25 cellular contexts compared by ENCODE assay signal in genomic region chr10:4586756-4587155, GRCh38.
DNase-seq lines count a peak whose midpoint lies in the region; ATAC-seq and TF ChIP-seq lines count a peak whose summit lies in the region.
"Had no signal": no experiment of that assay in that cellular context is flagged by ENCODE, and none has a peak within 500 bp of the region (broad histone marks: within the 10 kb centered on the region; RNA-seq: fewer than 3 reads in every experiment).

No MANE protein-coding gene starts in this region.

- intact Hi-C loops in activated CD4-positive, alpha-beta memory T cell treated with anti-CD3 and anti-CD28 coated beads for 36 hours (cut with micrococcal nuclease) = no loop called here
- intact Hi-C loops in activated T-helper 1 cell treated with anti-CD3 and anti-CD28 coated beads, Interleukin-12 subunit alpha, Interleukin-12 subunit beta, Interleukin-2, Interleukin-4 antibody, amounts not matched to agents 30 ng/mL and 10 ng/mL and 1 ng/mL, durations not matched to agents 14 hours and 24 hours and 36 hours (cut with micrococcal nuclease) = no loop called here

- H2AFZ ChIP-seq in fibroblast of lung (ENCODE audit: low read length) = no peak overlapping the region

- DNase-seq in BJ (ENCODE audit: low read depth) (peak; percentile 30), fibroblast of lung (ENCODE audit: low read depth in 2 of 2) (peak; percentile 38 to 65), myocyte (ENCODE audit: low read depth) (peak; percentile 63), RPMI8226 (no peak), retina (no peak)
- no peak for DNase-seq in activated CD4-positive, alpha-beta memory T cell treated with anti-CD3 and anti-CD28 coated beads for 36 hours
- no peak for DNase-seq in activated T-helper 1 cell treated with anti-CD3 and anti-CD28 coated beads, Interleukin-12 subunit alpha, Interleukin-12 subunit beta, Interleukin-2, Interleukin-4 antibody, amounts not matched to agents 30 ng/mL and 10 ng/mL and 1 ng/mL, durations not matched to agents 14 hours and 24 hours and 36 hours (ENCODE audit: low spot score)
- DNase-seq: activated T-cell treated with anti-CD3 and anti-CD28 coated beads, Interleukin-2, amount 50 U/mL, for 48 hours; CD8-positive, alpha-beta T cell; cortex of kidney; DMS79; foreskin melanocyte; left colon; NCI-H1092; NCI-H2029 treated with DMSO at 0.1 percent for 48 hours; nephron progenitor cell; NK-92 treated with Interleukin-12 subunit alpha and Interleukin-12 subunit beta, amount 100 ng/mL, for 24 hours; stimulated activated CD4-positive, alpha-beta T cell treated with anti-CD3 and anti-CD28 coated beads, Interleukin-4, amount 100 ng/mL, for 1 hour; stimulated activated naive CD8-positive, alpha-beta T cell treated with anti-CD3 and anti-CD28 coated beads, Interleukin-15, Interleukin-2, amounts not matched to agents 100 U/mL and 50 U/mL, for 24 hours; tibial artery had no signal

- no peaks in the 10 kb centered on the region for H4K20me1 ChIP-seq in fibroblast of lung (ENCODE audit: control insufficient read depth, extremely low read depth, insufficient read depth, low read length)

- POLR2A ChIA-PET in BJ (lab: Charles Lee) = no interaction called here
- POLR2A ChIA-PET in activated CD4-positive, alpha-beta memory T cell treated with anti-CD3 and anti-CD28 coated beads for 36 hours (lab: Charles Lee) = no interaction called here

- no peaks in the 10 kb centered on the region for H3K4me1 ChIP-seq in fibroblast of lung (ENCODE audit: control insufficient read depth, extremely low read depth, insufficient read depth, low read length)
- H3K4me1 ChIP-seq: breast epithelium had no signal

- H3K9ac ChIP-seq in fibroblast of lung (ENCODE audit: insufficient read depth, low read length) = no peak overlapping the region

- no peaks in the 10 kb centered on the region for H3K79me2 ChIP-seq in fibroblast of lung (ENCODE audit: control insufficient read depth, insufficient read depth, low read length)

- no peak overlapping the region for H3K27ac Mint-ChIP-seq in activated CD4-positive, alpha-beta memory T cell treated with anti-CD3 and anti-CD28 coated beads for 36 hours
- H3K27ac Mint-ChIP-seq in activated T-helper 1 cell treated with anti-CD3 and anti-CD28 coated beads, Interleukin-12 subunit alpha, Interleukin-12 subunit beta, Interleukin-2, Interleukin-4 antibody, amounts not matched to agents 30 ng/mL and 10 ng/mL and 1 ng/mL, durations not matched to agents 14 hours and 24 hours and 36 hours = no peak overlapping the region
- H3K27ac Mint-ChIP-seq: activated naive CD4-positive, alpha-beta T cell treated with anti-CD3 and anti-CD28 coated beads, Interleukin-2, amount 50 U/mL, for 72 hours; CD8-positive, alpha-beta T cell; nephron progenitor cell had no signal

- no peaks in the 10 kb centered on the region for H3K9me3 Mint-ChIP-seq in activated CD4-positive, alpha-beta memory T cell treated with anti-CD3 and anti-CD28 coated beads for 36 hours
- no peaks in the 10 kb centered on the region for H3K9me3 Mint-ChIP-seq in activated T-helper 1 cell treated with anti-CD3 and anti-CD28 coated beads, Interleukin-12 subunit alpha, Interleukin-12 subunit beta, Interleukin-2, Interleukin-4 antibody, amounts not matched to agents 30 ng/mL and 10 ng/mL and 1 ng/mL, durations not matched to agents 14 hours and 24 hours and 36 hours
- H3K9me3 Mint-ChIP-seq: activated naive CD4-positive, alpha-beta T cell treated with anti-CD3 and anti-CD28 coated beads, Interleukin-2, amount 50 U/mL, for 72 hours; CD8-positive, alpha-beta T cell had no signal

- TF ChIP-seq CTCF in BJ (IDR thresholded peaks at IDR 0.05; ENCODE audit: insufficient read depth, low read depth, low read length) = no peak
- no peak for TF ChIP-seq CTCF in fibroblast of lung (conservative IDR thresholded peaks at IDR 0.05 in 1 of 2, IDR thresholded peaks at IDR 0.05 in 1 of 2; ENCODE audit: low read depth in 1 of 2, low read length in 2 of 2)

- H3K4me2 ChIP-seq in fibroblast of lung (ENCODE audit: extremely low read depth, insufficient read depth, low read length) = no peak overlapping the region
- H3K4me2 ChIP-seq: smooth muscle cell had no signal

- CTCF ChIA-PET in BJ (lab: Yijun Ruan, JAX) = no interaction called here
- CTCF ChIA-PET in activated CD4-positive, alpha-beta memory T cell treated with anti-CD3 and anti-CD28 coated beads for 36 hours (lab: Charles Lee) = no interaction called here

- H3K4me3 ChIP-seq in BJ (ENCODE audit: low read depth, low read length) (no peak overlapping the region), fibroblast of lung (replicated peaks in 1 of 4; ENCODE audit: control extremely low read depth in 1 of 4, insufficient read depth in 1 of 4, low read depth in 3 of 4, low read length in 4 of 4) (no peak overlapping the region)
- H3K4me3 ChIP-seq: breast epithelium, smooth muscle cell, tibial artery had no signal

- H3K36me3 ChIP-seq in BJ (ENCODE audit: control insufficient read depth, insufficient read depth, low read length) (no peaks in the 10 kb centered on the region), fibroblast of lung (ENCODE audit: control insufficient read depth, insufficient read depth, low read length) (no peaks in the 10 kb centered on the region)
- H3K36me3 ChIP-seq: breast epithelium, tibial artery had no signal

- no peaks in the 10 kb centered on the region for H3K4me1 Mint-ChIP-seq in activated CD4-positive, alpha-beta memory T cell treated with anti-CD3 and anti-CD28 coated beads for 36 hours (ENCODE audit: low read depth)
- H3K4me1 Mint-ChIP-seq in activated T-helper 1 cell treated with anti-CD3 and anti-CD28 coated beads, Interleukin-12 subunit alpha, Interleukin-12 subunit beta, Interleukin-2, Interleukin-4 antibody, amounts not matched to agents 30 ng/mL and 10 ng/mL and 1 ng/mL, durations not matched to agents 14 hours and 24 hours and 36 hours (ENCODE audit: low read depth) = no peaks in the 10 kb centered on the region

- H3K9me3 ChIP-seq in fibroblast of lung (ENCODE audit: control insufficient read depth, insufficient read depth, low read depth, low read length) = no peaks in the 10 kb centered on the region
- H3K9me3 ChIP-seq: breast epithelium, tibial artery had no signal

- H3K36me3 Mint-ChIP-seq in activated CD4-positive, alpha-beta memory T cell treated with anti-CD3 and anti-CD28 coated beads for 36 hours = no peaks in the 10 kb centered on the region
- no peaks in the 10 kb centered on the region for H3K36me3 Mint-ChIP-seq in activated T-helper 1 cell treated with anti-CD3 and anti-CD28 coated beads, Interleukin-12 subunit alpha, Interleukin-12 subunit beta, Interleukin-2, Interleukin-4 antibody, amounts not matched to agents 30 ng/mL and 10 ng/mL and 1 ng/mL, durations not matched to agents 14 hours and 24 hours and 36 hours (ENCODE audit: low read depth)
- H3K36me3 Mint-ChIP-seq: activated naive CD4-positive, alpha-beta T cell treated with anti-CD3 and anti-CD28 coated beads, Interleukin-2, amount 50 U/mL, for 72 hours; CD8-positive, alpha-beta T cell had no signal

- no peaks in the 10 kb centered on the region for H3K27me3 Mint-ChIP-seq in activated CD4-positive, alpha-beta memory T cell treated with anti-CD3 and anti-CD28 coated beads for 36 hours
- peaks cover 5% of the 10 kb centered on the region for H3K27me3 Mint-ChIP-seq in activated T-helper 1 cell treated with anti-CD3 and anti-CD28 coated beads, Interleukin-12 subunit alpha, Interleukin-12 subunit beta, Interleukin-2, Interleukin-4 antibody, amounts not matched to agents 30 ng/mL and 10 ng/mL and 1 ng/mL, durations not matched to agents 14 hours and 24 hours and 36 hours (ENCODE audit: insufficient read depth)

- no peaks in the 10 kb centered on the region for H3K27me3 ChIP-seq in BJ (ENCODE audit: control insufficient read depth, insufficient read depth, low read length)
- H3K27me3 ChIP-seq in fibroblast of lung (ENCODE audit: control insufficient read depth, insufficient read depth, low read length) = no peaks in the 10 kb centered on the region
- H3K27me3 ChIP-seq: breast epithelium, tibial artery had no signal

- no peak overlapping the region for H3K4me3 Mint-ChIP-seq in activated CD4-positive, alpha-beta memory T cell treated with anti-CD3 and anti-CD28 coated beads for 36 hours
- no peak overlapping the region for H3K4me3 Mint-ChIP-seq in activated T-helper 1 cell treated with anti-CD3 and anti-CD28 coated beads, Interleukin-12 subunit alpha, Interleukin-12 subunit beta, Interleukin-2, Interleukin-4 antibody, amounts not matched to agents 30 ng/mL and 10 ng/mL and 1 ng/mL, durations not matched to agents 14 hours and 24 hours and 36 hours
- H3K4me3 Mint-ChIP-seq: CD8-positive, alpha-beta T cell; nephron progenitor cell had no signal

- H3K27ac ChIP-seq in fibroblast of lung (ENCODE audit: insufficient read depth, low read length) = no peak overlapping the region
- H3K27ac ChIP-seq: breast epithelium had no signal

- ATAC-seq in SK-N-SH treated with all-trans-retinoic acid at 6 μM for 48 hours = peak; percentile 86
- ATAC-seq: activated naive CD4-positive, alpha-beta T cell treated with anti-CD3 and anti-CD28 coated beads, Interleukin-2, amount 50 U/mL, for 72 hours; CD8-positive, alpha-beta T cell; HCT116; left colon; stimulated activated naive CD8-positive, alpha-beta T cell treated with anti-CD3 and anti-CD28 coated beads, Interleukin-15, Interleukin-2, amounts not matched to agents 100 U/mL and 50 U/mL, for 24 hours had no signal

TF ChIP-seq in SK-N-SH treated with all-trans-retinoic acid at 6 μM for 48 hours, 23 proteins besides CTCF, POLR2A, EP300 and RAD21:
- TF ChIP-seq CSDC2 (CRISPR knock-in tag; IDR thresholded peaks at IDR 0.05) (no peak), OSR1 (CRISPR knock-in tag; IDR thresholded peaks at IDR 0.05) (no peak), ISL1 (CRISPR knock-in tag; IDR thresholded peaks at IDR 0.05) (peak; percentile 85)

Comparison
In these comparisons a context has a peak if more than half of its experiments do, and no peak if none do; other contexts are left out.
1. DNase-seq: peak in BJ (single experiment), fibroblast of lung (2 of 2) and myocyte (single experiment); none in RPMI8226 (single experiment), activated CD4-positive, alpha-beta memory T cell treated with anti-CD3 and anti-CD28 coated beads for 36 hours (single experiment), activated T-helper 1 cell treated with anti-CD3 and anti-CD28 coated beads, Interleukin-12 subunit alpha, Interleukin-12 subunit beta, Interleukin-2, Interleukin-4 antibody, amounts not matched to agents 30 ng/mL and 10 ng/mL and 1 ng/mL, durations not matched to agents 14 hours and 24 hours and 36 hours (single experiment) and retina (single experiment).